In genomic region chr10:4943416-4943815, GRCh38 we compare ENCODE assay signal across 7 cellular contexts. TPM values are rescaled to one million over a fixed set of nuclear protein-coding genes. Genes with fewer than 3 reads are reported as not detected.
DNase-seq lines count a peak whose midpoint lies in the region; ATAC-seq, FAIRE-seq and TF ChIP-seq lines count a peak whose summit lies in the region.
"Not testable (repeated sequence)": the region's sequence is repeated elsewhere in the genome, so short reads cannot be mapped to it uniquely, and the experiment has no call there.

No MANE protein-coding gene starts in this region.

- intact Hi-C loops in PC-3 (cut with micrococcal nuclease); HepG2 (cut with micrococcal nuclease; ENCODE audit: unreplicated experiment); stomach (cut with DNase I; ENCODE audit: low total_unique reads): not testable (repeated sequence)

- H3K27me3 ChIP-seq in PC-3 (ENCODE audit: low read length); gastroesophageal sphincter; HepG2 (ENCODE audit: control insufficient read depth in 1 of 2, insufficient read depth in 2 of 2, low read length in 2 of 2); stomach; upper lobe of left lung: not testable (repeated sequence)

- not testable (repeated sequence) for TF ChIP-seq CTCF in PC-3 (conservative IDR thresholded peaks at IDR 0.05; ENCODE audit: low read depth, low read length); chondrocyte (IDR thresholded peaks at IDR 0.05); gastroesophageal sphincter (IDR thresholded peaks at IDR 0.05); HepG2 (CRISPR knock-in tag; IDR thresholded peaks at IDR 0.05); nephron progenitor cell (IDR thresholded peaks at IDR 0.05); stomach (IDR thresholded peaks at IDR 0.05); upper lobe of left lung (IDR thresholded peaks at IDR 0.05)

- not testable (repeated sequence) for H3F3A ChIP-seq in PC-3 (ENCODE audit: low read length, unreplicated experiment)

- peak overlapping the region; percentile 37 for H3K27ac Mint-ChIP-seq in chondrocyte (ENCODE audit: unreplicated experiment)
- H3K27ac Mint-ChIP-seq in nephron progenitor cell, result peak overlapping the region; percentile 27

- not testable (repeated sequence) for H3K9me3 ChIP-seq in PC-3 (ENCODE audit: low read length); gastroesophageal sphincter; HepG2 (ENCODE audit: low read length); stomach; upper lobe of left lung

- H3K36me3 Mint-ChIP-seq in chondrocyte (ENCODE audit: low read depth); nephron progenitor cell (ENCODE audit: low read depth): not testable (repeated sequence)

- not testable (repeated sequence) for H3K79me2 ChIP-seq in PC-3 (ENCODE audit: low read length); HepG2 (ENCODE audit: insufficient read depth, low read length)

- BruUV-seq in PC-3 (replicated peaks; lab: Mats Ljungman, UMichigan); HepG2 (replicated peaks; lab: Mats Ljungman, UMichigan): not testable (repeated sequence)

- not testable (repeated sequence) for H4K20me1 ChIP-seq in PC-3 (ENCODE audit: low read length); HepG2 (ENCODE audit: insufficient read depth, low read length)

- in situ Hi-C loops in HepG2 (cut with HindIII; ENCODE audit: extremely low pct_ligation_motif_present, low pct_unique_long_range_greater_than_20kb), result not testable (repeated sequence)

- not testable (repeated sequence) for H2AFZ ChIP-seq in PC-3 (ENCODE audit: low read length); HepG2 (ENCODE audit: low read length)

- not testable (repeated sequence) for DNase-seq in PC-3; chondrocyte (ENCODE audit: low spot score); HepG2 (ENCODE audit: low spot score); nephron progenitor cell; stomach; upper lobe of left lung

- CTCF ChIA-PET in PC-3 (lab: Charles Lee); HepG2 (lab: Yijun Ruan, JAX; ENCODE audit: low intra/inter-chr PET ratio, low total read pairs): not testable (repeated sequence)

- H3K4me2 ChIP-seq in PC-3 (ENCODE audit: low read length); HepG2 (ENCODE audit: low read depth, low read length): not testable (repeated sequence)

- not testable (repeated sequence) for ATAC-seq in PC-3; gastroesophageal sphincter; HepG2; upper lobe of left lung (ENCODE audit: low FRiP score in 2 of 2)

- POLR2A ChIA-PET in PC-3 (lab: Charles Lee; ENCODE audit: unreplicated experiment); HepG2 (lab: Yijun Ruan, JAX): not testable (repeated sequence)

- not testable (repeated sequence) for FAIRE-seq in HepG2 (lab: Jason Lieb, UNC)

- not testable (repeated sequence) for H3K27me3 Mint-ChIP-seq in chondrocyte (ENCODE audit: low read depth); nephron progenitor cell (ENCODE audit: low read depth, poor library complexity)

- TF ChIP-seq EP300 in gastroesophageal sphincter (IDR thresholded peaks at IDR 0.05); HepG2 (IDR thresholded peaks at IDR 0.05; ENCODE audit: low read depth in 2 of 2, low read length in 2 of 2); HepG2 (CRISPR knock-in tag; IDR thresholded peaks at IDR 0.05; ENCODE audit: borderline replicate concordance); stomach (IDR thresholded peaks at IDR 0.05); upper lobe of left lung (IDR thresholded peaks at IDR 0.05): not testable (repeated sequence)

- H3K9me3 Mint-ChIP-seq in chondrocyte (ENCODE audit: low read depth); nephron progenitor cell: not testable (repeated sequence)

- not testable (repeated sequence) for H3K4me3 ChIP-seq in PC-3 (ENCODE audit: low read length); gastroesophageal sphincter; HepG2 (replicated peaks in 1 of 3; ENCODE audit: insufficient read depth in 1 of 3, low read depth in 2 of 3, low read length in 3 of 3); stomach; upper lobe of left lung

- H3K4me1 ChIP-seq in PC-3 (ENCODE audit: insufficient read depth, low read length) (peaks cover 32% of the 10 kb centered on the region), gastroesophageal sphincter (peaks cover 26 to 74% (median 37%) of the 10 kb centered on the region in 3 donors), HepG2 (ENCODE audit: insufficient read depth, low read length) (peaks cover 98% of the 10 kb centered on the region), stomach (peaks cover 36 to 71% (median 54%) of the 10 kb centered on the region in 4 donors), upper lobe of left lung (peaks cover 1 to 43% (median 14%) of the 10 kb centered on the region in 4 donors)

- not testable (repeated sequence) for TF ChIP-seq POLR2A in gastroesophageal sphincter (IDR thresholded peaks at IDR 0.05); HepG2 (IDR thresholded peaks at IDR 0.05; ENCODE audit: insufficient read depth in 1 of 2, low read depth in 2 of 2, low read length in 2 of 2); stomach (IDR thresholded peaks at IDR 0.05); upper lobe of left lung (IDR thresholded peaks at IDR 0.05)

- not testable (repeated sequence) for H3K36me3 ChIP-seq in PC-3 (ENCODE audit: low read depth, low read length); gastroesophageal sphincter; HepG2 (replicated peaks in 1 of 2; ENCODE audit: control insufficient read depth in 1 of 2, insufficient read depth in 2 of 2, low read length in 2 of 2); stomach; upper lobe of left lung

- H3K4me3 Mint-ChIP-seq in chondrocyte (ENCODE audit: unreplicated experiment); nephron progenitor cell: not testable (repeated sequence)

- H3K4me1 Mint-ChIP-seq in chondrocyte (ENCODE audit: low read depth), result peaks cover 52% of the 10 kb centered on the region
- peaks cover 12% of the 10 kb centered on the region for H3K4me1 Mint-ChIP-seq in nephron progenitor cell

- H3K9me2 ChIP-seq in PC-3 (replicated peaks; ENCODE audit: low read length), result not testable (repeated sequence)

- H3K9ac ChIP-seq in PC-3 (ENCODE audit: low read length), result peak overlapping the region; percentile 33; the same call in 1 of the 2 replicates
- not testable (repeated sequence) for H3K9ac ChIP-seq in HepG2 (ENCODE audit: insufficient read depth, low read depth, low read length)

- H3K27ac ChIP-seq in PC-3 (ENCODE audit: low read length), result peak overlapping the region; percentile 39; the same call in 1 of the 2 replicates
- H3K27ac ChIP-seq in gastroesophageal sphincter, result peak overlapping the region; percentile 63 to 83 (median 80)
- peak overlapping the region; percentile 88 for H3K27ac ChIP-seq in HepG2 (ENCODE audit: extremely low read length, insufficient read depth, low read length)
- peak overlapping the region in 4 of 5 donors; percentile 69 to 86 (median 77) for H3K27ac ChIP-seq in stomach
- H3K27ac ChIP-seq in upper lobe of left lung, result peak overlapping the region in 3 of 4 donors; percentile 14 to 53 (median 51)

- TF ChIP-seq RAD21 in HepG2 (CRISPR knock-in tag; IDR thresholded peaks at IDR 0.05), result not testable (repeated sequence)

RNA-seq across cellular contexts. Expression of gene AKR1C1, which starts 19.8 kb away (rescaled TPM):
- total RNA-seq in PC-3 (2014; rRNA removed) (1.8 and 3.2 TPM in 2 replicates), chondrocyte (1.3 to 1.8 TPM (median 1.7 TPM) in 3 replicates), gastroesophageal sphincter (100 to 1,000 TPM in 3 of 4 donors, 10 to 100 TPM in 1; 81.9 to 307 (median 222) TPM), HepG2 (2016; rRNA removed; fragmentation: Illumina TruSeq; extraction: Trizol) (2,238 and 3,445 TPM in 2 replicates), stomach (100 to 1,000 TPM in 1 of 5 donors, 10 to 100 TPM in 4; 17.4 to 227 (median 63.4) TPM), upper lobe of left lung (100 to 1,000 TPM in 1 of 6 donors, 10 to 100 TPM in 5; 38.2 to 103 (median 44.3) TPM)
- 260 and 286 TPM in 2 replicates for total RNA-seq in HepG2 (2016; cell fraction: cytosol; rRNA removed; fragmentation: Illumina TruSeq; extraction: Trizol; ENCODE audit: low read depth)
- total RNA-seq in HepG2 (2016; cell fraction: insoluble cytoplasmic fraction; rRNA removed; fragmentation: Illumina TruSeq; extraction: Trizol), result 2,230 and 3,407 TPM in 2 replicates
- 374 and 428 TPM in 2 replicates for total RNA-seq in HepG2 (2016; cell fraction: membrane; rRNA removed; fragmentation: Illumina TruSeq; extraction: Trizol)
- 793 and 846 TPM in 2 replicates for total RNA-seq in HepG2 (2016; cell fraction: nucleus; rRNA removed; fragmentation: Illumina TruSeq; extraction: Trizol)
- polyA plus RNA-seq in HepG2 (2011; rRNA removed) (885 and 948 TPM in 2 replicates), stomach (100 to 1,000 TPM; 110 to 378 (median 130) TPM)
- 828 and 865 TPM in 2 replicates for polyA plus RNA-seq in HepG2 (2011; cell fraction: cytosol; rRNA removed)
- 305 and 371 TPM in 2 replicates for polyA plus RNA-seq in HepG2 (2011; cell fraction: nucleus; rRNA removed)
- polyA plus RNA-seq in HepG2 (2012), result 1,096 and 2,304 TPM in 2 replicates
- polyA plus RNA-seq in HepG2 (2016; cell fraction: cytosol; fragmentation: Illumina TruSeq; extraction: Trizol; ENCODE audit: low read depth), result 300 and 314 TPM in 2 replicates
- polyA plus RNA-seq in HepG2 (2016; cell fraction: insoluble cytoplasmic fraction; fragmentation: Illumina TruSeq; extraction: Trizol; ENCODE audit: low read depth), result 3,286 and 3,327 TPM in 2 replicates
- polyA plus RNA-seq in HepG2 (2016; cell fraction: membrane; fragmentation: Illumina TruSeq; extraction: Trizol; ENCODE audit: low read depth), result 290 and 331 TPM in 2 replicates
- polyA plus RNA-seq in HepG2 (2016; cell fraction: nucleus; fragmentation: Illumina TruSeq; extraction: Trizol; ENCODE audit: insufficient read depth, low read depth), result 1,050 and 1,147 TPM in 2 replicates
- 2.0 and 396 TPM in 2 replicates for polyA minus RNA-seq in HepG2 (2011; rRNA and poly(A)+ RNA removed; ENCODE audit: low replicate concordance)
- polyA minus RNA-seq in HepG2 (2011; cell fraction: cytosol; rRNA and poly(A)+ RNA removed), result 248 and 276 TPM in 2 replicates
- 488 and 587 TPM in 2 replicates for polyA minus RNA-seq in HepG2 (2011; cell fraction: nucleus; rRNA and poly(A)+ RNA removed)
